Comparison of ENCODE assay signal across 8 cellular contexts in genomic region chr16:67884684-67885083, GRCh38. TPM values are rescaled to one million over a fixed set of nuclear protein-coding genes. Genes with fewer than 3 reads are reported as not detected.
DNase-seq lines count a peak whose midpoint lies in the region; ATAC-seq and TF ChIP-seq lines count a peak whose summit lies in the region.

NRN1L (plus strand) TSS chr16:67884885; CDS start chr16:67884904, 19 bp downstream.

- peaks cover 47 to 75% (median 67%) of the 10 kb centered on the region in 4 donors for H3K36me3 ChIP-seq in stomach

- ATAC-seq in GM18517 (IDR thresholded peaks at IDR 0.05; ENCODE audit: unreplicated experiment) (no peak), HG03280 (IDR thresholded peaks at IDR 0.05; ENCODE audit: unreplicated experiment) (no peak)

- no peak for TF ChIP-seq EP300 in stomach (IDR thresholded peaks at IDR 0.05)

- DNase-seq in AG08395 (ENCODE audit: low spot score) (peak; percentile 99), NCI-H1694 treated with DMSO at 0.1 percent for 48 hours (lab: John Stamatoyannopoulos, UW) (peak; percentile 74), cardiac fibroblast (ENCODE audit: low read depth in 2 of 2) (peak; percentile 91 to 93), inferior parietal cortex (ENCODE audit: extremely low spot score) (peak; percentile 83), stomach (peak; percentile 89)
- no peak for DNase-seq in stimulated activated CD4-positive, alpha-beta T cell treated with anti-CD3 and anti-CD28 coated beads, Interleukin-1b, Interleukin-23, amount 100 ng/mL, for 48 hours

- H3K4me1 ChIP-seq in stomach = peaks cover 12 to 27% (median 15%) of the 10 kb centered on the region in 4 donors

- H3K4me3 ChIP-seq in cardiac fibroblast (replicated peaks in 1 of 2; ENCODE audit: low read depth in 2 of 2, low read length in 2 of 2) = no peak within 1 kb of the TSS
- H3K4me3 ChIP-seq in stomach = peak within 1 kb of the TSS in 2 of 4 donors; percentile 18 to 26

- H3K9me3 ChIP-seq in stomach = no peaks in the 10 kb centered on the region

- H3K27me3 ChIP-seq in stomach = no peaks in the 10 kb centered on the region

- intact Hi-C loops in stomach (cut with DNase I; ENCODE audit: low total_unique reads) = loop anchor here (5.0 kb wide), 2 partner anchors 43 to 158 kb away; no protein-coding TSS in a partner anchor

- H3K27ac ChIP-seq in stomach = peak within 1 kb of the TSS in 4 of 5 donors; percentile 26 to 80 (median 40)

- WGBS in stomach, 5 donors = 18 to 39% (median 27%) methylated on average over 20 to 22 of the region's 22 CpGs

- no peak for TF ChIP-seq CTCF in cardiac fibroblast (IDR thresholded peaks at IDR 0.05; ENCODE audit: low read depth, low read length)
- TF ChIP-seq CTCF in stomach (IDR thresholded peaks at IDR 0.05) = no peak

- no peak for TF ChIP-seq POLR2A in stomach (IDR thresholded peaks at IDR 0.05)

RNA-seq across cellular contexts. Expression of gene NRN1L, which starts in this region (rescaled TPM):
- not detected for total RNA-seq in stomach
- 1 to 10 TPM in 2 of 3 donors, not detected in 1; 2.0 to 2.7 TPM for polyA plus RNA-seq in stomach
